Comparison of ENCODE assay signal across 15 cellular contexts in genomic region chr14:56181666-56182065, GRCh38.
DNase-seq lines count a peak whose midpoint lies in the region; ATAC-seq and TF ChIP-seq lines count a peak whose summit lies in the region.
"Had no signal": no experiment of that assay in that cellular context is flagged by ENCODE, and none has a peak within 500 bp of the region (broad histone marks: within the 10 kb centered on the region; RNA-seq: fewer than 3 reads in every experiment).

No MANE protein-coding gene starts in this region.

- H3K4me3 ChIP-seq in lung (no peak overlapping the region), heart left ventricle (no peak overlapping the region)
- H3K4me3 ChIP-seq: neural progenitor cell, spleen had no signal

- H3K27ac Mint-ChIP-seq in HFFc6, result no peak overlapping the region
- H3K27ac Mint-ChIP-seq: activated naive CD8-positive, alpha-beta T cell treated with anti-CD3 and anti-CD28 coated beads, Interleukin-2, amount 10 ng/mL, durations not matched to agents 7 days and 5 days; neural progenitor cell; WTC11 had no signal

- H3K9me3 Mint-ChIP-seq in HFFc6, result no peaks in the 10 kb centered on the region
- H3K9me3 Mint-ChIP-seq: neural progenitor cell, WTC11 had no signal

- peaks cover 14% of the 10 kb centered on the region; the same call in 1 of the 2 replicates for H3K4me1 Mint-ChIP-seq in HFFc6 (ENCODE audit: low read depth)
- H3K4me1 Mint-ChIP-seq: activated naive CD8-positive, alpha-beta T cell treated with anti-CD3 and anti-CD28 coated beads, Interleukin-2, amount 10 ng/mL, durations not matched to agents 7 days and 5 days had no signal

- H3K27me3 Mint-ChIP-seq in HFFc6 (ENCODE audit: insufficient read depth), result peaks cover 3% of the 10 kb centered on the region
- H3K27me3 Mint-ChIP-seq: activated naive CD8-positive, alpha-beta T cell treated with anti-CD3 and anti-CD28 coated beads, Interleukin-2, amount 10 ng/mL, durations not matched to agents 7 days and 5 days had no signal

- H3K27ac ChIP-seq in lung (ENCODE audit: low read depth in 1 of 2, low read length in 1 of 2) (peak overlapping the region in 1 of 2 donors; percentile 20), heart left ventricle (peak overlapping the region in 3 of 12 donors; percentile 29 to 56 (median 56))
- H3K27ac ChIP-seq: neural progenitor cell, spleen had no signal

- H3K4me3 Mint-ChIP-seq in HFFc6, result no peak overlapping the region
- H3K4me3 Mint-ChIP-seq: activated naive CD8-positive, alpha-beta T cell treated with anti-CD3 and anti-CD28 coated beads, Interleukin-2, amount 10 ng/mL, durations not matched to agents 7 days and 5 days; neural progenitor cell; WTC11 had no signal

- no peaks in the 10 kb centered on the region for H3K9me3 ChIP-seq in lung (ENCODE audit: control insufficient read depth in 2 of 2, insufficient read depth in 1 of 2, low read length in 1 of 2)
- H3K9me3 ChIP-seq in heart left ventricle, result no peaks in the 10 kb centered on the region
- H3K9me3 ChIP-seq: SK-N-SH, spleen had no signal

- no peak for TF ChIP-seq POLR2A in heart left ventricle (IDR thresholded peaks at IDR 0.05)

- H3K36me3 Mint-ChIP-seq in HFFc6 (ENCODE audit: low read depth), result no peaks in the 10 kb centered on the region

- DNase-seq in COLO668 (lab: John Stamatoyannopoulos, UW; ENCODE audit: unreplicated experiment) (peak; percentile 89), NCI-H128 (lab: John Stamatoyannopoulos, UW; ENCODE audit: unreplicated experiment) (peak; percentile 37), NCI-H774 (lab: John Stamatoyannopoulos, UW) (peak; percentile 83), lung (ENCODE audit: low spot score) (peak; percentile 43), HFFc6 (no peak), heart left ventricle (no peak)
- DNase-seq: activated naive CD8-positive, alpha-beta T cell treated with anti-CD3 and anti-CD28 coated beads, Interleukin-2, amount 10 ng/mL, durations not matched to agents 7 days and 5 days; MM.1S; SK-N-SH; spleen had no signal

- no peaks in the 10 kb centered on the region for H3K36me3 ChIP-seq in lung (ENCODE audit: control insufficient read depth in 2 of 2, insufficient read depth in 2 of 2, low read length in 2 of 2)
- H3K36me3 ChIP-seq in heart left ventricle, result no peaks in the 10 kb centered on the region
- H3K36me3 ChIP-seq: neural progenitor cell had no signal

- TF ChIP-seq CTCF in lung (IDR thresholded peaks at IDR 0.05; ENCODE audit: control extremely low read depth, extremely low read depth) (no peak), HFFc6 (IDR thresholded peaks at IDR 0.05) (no peak), heart left ventricle (IDR thresholded peaks at IDR 0.05) (no peak)

- H3K27me3 ChIP-seq in lung (ENCODE audit: control insufficient read depth, insufficient read depth) (no peaks in the 10 kb centered on the region), heart left ventricle (no peaks in the 10 kb centered on the region)
- H3K27me3 ChIP-seq: neural progenitor cell, spleen had no signal

- 66 to 77% methylated on average over 2 of the region's 2 CpGs for WGBS in lung, 2 donors
- WGBS in heart left ventricle, 4 donors, result 83 to 94% (median 89%) methylated on average over 2 of the region's 2 CpGs

- intact Hi-C loops in heart left ventricle (cut with DNase I), result no loop called here

- ATAC-seq in lung (ENCODE audit: insufficient read depth, low FRiP score) (no peak), HG02884 (IDR thresholded peaks at IDR 0.05; ENCODE audit: unreplicated experiment) (no peak), GM21390 (IDR thresholded peaks at IDR 0.05; ENCODE audit: unreplicated experiment) (no peak), heart left ventricle (no peak)
- ATAC-seq: esophagus mucosa, WTC11 had no signal

- H3K4me1 ChIP-seq in lung (ENCODE audit: control insufficient read depth in 2 of 2, insufficient read depth in 2 of 2, low read length in 2 of 2) (peaks cover 4 to 5% of the 10 kb centered on the region in 2 donors), heart left ventricle (peaks cover 0 to 18% (median 2%) of the 10 kb centered on the region in 12 donors)
- H3K4me1 ChIP-seq: neural progenitor cell, spleen had no signal

Comparison
In these comparisons a context has a peak if more than half of its experiments do, and no peak if none do; other contexts are left out.
1. DNase-seq: peak in COLO668 (single experiment), NCI-H128 (single experiment), NCI-H774 (single experiment) and lung (single experiment); none in HFFc6 (single experiment) and heart left ventricle (0 of 5).